8 cellular contexts compared by ENCODE assay signal in the genomic region with DNA sequence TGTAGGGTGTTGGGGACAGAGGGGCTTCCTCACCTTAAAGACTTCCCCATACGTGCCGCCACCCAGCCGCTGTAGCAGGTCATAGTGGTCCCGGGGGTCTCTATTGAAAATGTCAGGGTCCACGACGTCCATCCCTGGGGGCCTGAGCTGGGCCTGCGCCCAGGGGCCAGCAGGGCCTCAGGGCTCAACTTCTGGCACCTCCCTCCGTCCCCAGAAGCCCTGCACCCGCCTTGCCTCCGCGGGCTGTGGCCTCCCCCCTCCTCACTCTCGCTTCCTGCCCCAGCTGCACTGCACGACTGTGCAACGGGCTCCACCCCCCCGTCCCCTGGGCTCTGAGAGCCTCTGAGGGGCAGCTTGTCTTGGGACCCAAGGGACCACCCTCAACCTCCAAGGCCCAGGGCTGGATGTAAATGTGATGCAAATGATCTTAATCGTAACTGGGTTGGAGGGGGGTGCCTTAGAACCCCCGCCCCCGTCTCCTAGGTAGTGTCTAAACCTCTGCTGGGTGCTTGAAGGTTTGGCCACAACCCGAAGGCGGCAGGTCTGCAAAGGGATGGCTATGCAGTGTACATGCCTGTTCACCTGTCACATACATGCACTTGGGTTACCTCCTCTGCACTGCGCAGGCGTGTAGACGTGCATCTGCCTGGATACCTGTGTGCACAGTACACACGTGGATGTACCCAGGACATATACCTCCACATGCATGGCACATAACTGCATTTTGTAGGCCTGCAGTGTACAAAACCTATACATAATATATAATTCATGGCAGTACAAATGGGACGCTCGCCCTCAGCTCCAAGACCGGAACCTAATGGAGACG. TPM values are rescaled to one million over a fixed set of nuclear protein-coding genes. Genes with fewer than 3 reads are reported as not detected.
DNase-seq lines count a peak whose midpoint lies in the region; ATAC-seq and TF ChIP-seq lines count a peak whose summit lies in the region.

A gene (minus strand): TSS at position 190 of the 826 bp plus-strand sequence. CDS start 58 bp downstream, at position 132.

- TF ChIP-seq POLR2A in gastrocnemius medialis (IDR thresholded peaks at IDR 0.05) = no peak

- H3K4me3 ChIP-seq in OCI-LY3 (ENCODE audit: low read length) (peak within 1 kb of the TSS; percentile 85), gastrocnemius medialis (peak within 1 kb of the TSS; percentile 57 to 95 (median 92))

- peak within 1 kb of the TSS; percentile 11; the same call in 1 of the 2 replicates for H2AFZ ChIP-seq in OCI-LY3 (ENCODE audit: low read depth, low read length)

- TF ChIP-seq CTCF in OCI-LY3 (IDR thresholded peaks at IDR 0.05; ENCODE audit: low read depth, low read length) (no peak), gastrocnemius medialis (IDR thresholded peaks at IDR 0.05 in 4 of 5, conservative IDR thresholded peaks at IDR 0.05 in 1 of 5) (no peak)

- ATAC-seq in HG03066 (IDR thresholded peaks at IDR 0.05; ENCODE audit: low read depth, unreplicated experiment) (peak; percentile 55), gastrocnemius medialis (peak; percentile 2 to 3)

- H4K20me1 ChIP-seq in OCI-LY3 (ENCODE audit: insufficient read depth, low read length) = peaks cover 4% of the 10 kb centered on the region; the same call in 1 of the 2 replicates

- H3K27me3 ChIP-seq in OCI-LY3 (ENCODE audit: low read depth, low read length) (no peaks in the 10 kb centered on the region), gastrocnemius medialis (no peaks in the 10 kb centered on the region)

- H3K9me3 ChIP-seq in OCI-LY3 (ENCODE audit: insufficient read depth, low read length) = no peaks in the 10 kb centered on the region
- no peaks in the 10 kb centered on the region for H3K9me3 ChIP-seq in gastrocnemius medialis

- peaks cover 58% of the 10 kb centered on the region for H3K79me2 ChIP-seq in OCI-LY3 (ENCODE audit: low read length)

- H3K4me1 ChIP-seq in OCI-LY3 (ENCODE audit: low read length) (peaks cover 23% of the 10 kb centered on the region), gastrocnemius medialis (peaks cover 18% of the 10 kb centered on the region in 2 donors)

- H3K36me3 ChIP-seq in OCI-LY3 (replicated peaks; ENCODE audit: low read depth, low read length) (peaks cover 36% of the 10 kb centered on the region), gastrocnemius medialis (peaks cover 0 to 28% of the 10 kb centered on the region in 2 donors)

- H3K4me2 ChIP-seq in OCI-LY3 (ENCODE audit: low read length) = peak within 1 kb of the TSS; percentile 99

- H3K27ac ChIP-seq in OCI-LY3 (ENCODE audit: low read length) (peak within 1 kb of the TSS; percentile 93), gastrocnemius medialis (peak within 1 kb of the TSS; percentile 75 to 96 (median 88))

- intact Hi-C loops in cardiac septum (cut with DNase I) (loop anchor here (5.0 kb wide), 4 partner anchors 214 to 504 kb away; a partner anchor contains a TSS), gastrocnemius medialis (cut with DNase I; ENCODE audit: low total_unique reads) (loop anchor here (5.0 kb wide), 1 partner anchor 216 kb away; a partner anchor contains a TSS)

- DNase-seq in NCI-H1417 (lab: John Stamatoyannopoulos, UW) (peak; percentile 48 to 76 (median 55)), NCI-H1417 treated with DMSO at 0.1 percent for 48 hours (lab: John Stamatoyannopoulos, UW) (no peak), activated gamma-delta T cell (lab: John Stamatoyannopoulos, UW) (peak; percentile 40), cardiac septum (ENCODE audit: low spot score) (peak; percentile 82), gastrocnemius medialis (no peak), midbrain (lab: John Stamatoyannopoulos, UW) (no peak)

- in situ Hi-C loops in gastrocnemius medialis (cut with MboI; ENCODE audit: low sequenced_read_pairs in 4 of 4) = no loop called here

- H3K9ac ChIP-seq in OCI-LY3 (ENCODE audit: low read length) = peak within 1 kb of the TSS; percentile 97

RNA-seq across cellular contexts. Expression of the gene that starts here (rescaled TPM):
- total RNA-seq in cardiac septum = 1.5 TPM
- total RNA-seq in gastrocnemius medialis = under 1 TPM in 3 of 4 donors, not detected in 1; 0.31 to 0.97 (median 0.78) TPM

Comparison
In these comparisons a context has a peak if more than half of its experiments do, and no peak if none do; other contexts are left out.
1. DNase-seq: peak in NCI-H1417 (3 of 3), activated gamma-delta T cell (single experiment) and cardiac septum (single experiment); none in NCI-H1417 treated with DMSO at 0.1 percent for 48 hours (single experiment), gastrocnemius medialis (0 of 2) and midbrain (single experiment).
2. Peak in ATAC-seq, H3K4me3 ChIP-seq and H3K27ac ChIP-seq in gastrocnemius medialis; RNA of the gene not detected or under 1 TPM.